1 cellular context compared by ENCODE assay signal in genomic region chr1:234373064-234373937, GRCh38.
TF ChIP-seq lines count a peak whose summit lies in the region.

TSS of gene COA6 (plus strand) at chr1:234373456. CDS start at chr1:234373467, 11 bp downstream.

TF ChIP-seq in HCT116, 20 proteins besides CTCF, POLR2A, EP300 and RAD21 (continued from another document):
- TF ChIP-seq ZNF274 (IDR thresholded peaks at IDR 0.05; ENCODE audit: low read depth, low read length) (no peak), JUND (IDR thresholded peaks at IDR 0.05) (0 out of 2 replicates have a peak, but pooled peaks have one; percentile 29), FOSL1 (IDR thresholded peaks at IDR 0.05; ENCODE audit: low read depth) (no peak; the same call in 1 of the 2 replicates), ELF1 (IDR thresholded peaks at IDR 0.05; ENCODE audit: borderline replicate concordance, low read depth) (peak; percentile 90), CEBPB (IDR thresholded peaks at IDR 0.05; ENCODE audit: low read depth) (no peak), EZH2phosphoT487 (IDR thresholded peaks at IDR 0.05; ENCODE audit: borderline replicate concordance) (no peak), SRF (IDR thresholded peaks at IDR 0.05; ENCODE audit: low read depth) (peak; percentile 76; the same call in 1 of the 2 replicates), ZFX (IDR thresholded peaks at IDR 0.05) (peak; percentile 19; the same call in 1 of the 2 replicates), TCF7L2 (IDR thresholded peaks at IDR 0.05; ENCODE audit: borderline replicate concordance, extremely low read depth, insufficient read depth, insufficient read length) (peak; percentile 64), POLR2AphosphoS5 (IDR thresholded peaks at IDR 0.05; ENCODE audit: low read depth, low read length) (peak; percentile 97)
- TF ChIP-seq, protein P1, sequence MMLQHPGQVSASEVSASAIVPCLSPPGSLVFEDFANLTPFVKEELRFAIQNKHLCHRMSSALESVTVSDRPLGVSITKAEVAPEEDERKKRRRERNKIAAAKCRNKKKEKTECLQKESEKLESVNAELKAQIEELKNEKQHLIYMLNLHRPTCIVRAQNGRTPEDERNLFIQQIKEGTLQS (IDR thresholded peaks at IDR 0.05) = no peak
